Comparison of ENCODE assay signal across 18 cellular contexts in the genomic region with DNA sequence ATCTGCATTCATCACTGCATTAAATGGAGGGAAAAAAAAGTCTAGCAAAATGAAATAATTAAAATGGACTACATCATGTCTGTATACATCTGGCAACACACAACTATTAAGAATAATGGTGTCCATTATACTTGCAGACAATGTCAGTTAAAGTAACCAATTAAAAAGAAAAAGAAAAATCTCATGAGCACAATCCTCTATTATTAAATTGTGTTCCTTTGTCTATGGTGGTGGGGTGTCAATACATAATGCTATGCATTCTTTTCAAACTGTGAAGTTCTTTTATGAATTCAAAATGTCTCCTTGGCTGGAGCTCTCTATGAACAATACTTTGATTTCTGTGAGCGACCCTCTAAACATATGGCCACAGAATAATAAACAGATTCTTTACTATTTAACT.
"Had no signal": no experiment of that assay in that cellular context is flagged by ENCODE, and none has a peak within 500 bp of the region (broad histone marks: within the 10 kb centered on the region; RNA-seq: fewer than 3 reads in every experiment).

No MANE protein-coding gene starts in this region.

- H3K36me3 ChIP-seq: suprapubic skin had no signal

- DNase-seq: activated CD4-positive, alpha-beta T cell treated with anti-CD3 and anti-CD28 coated beads, Interleukin-2, amount 50 U/mL, for 1 hour; activated CD4-positive, CD25-positive, alpha-beta regulatory T cell; activated effector memory CD4-positive, alpha-beta T cell treated with Interleukin-2 at 50 U/mL for 16 hours; activated T-cell treated with anti-CD3 and anti-CD28 coated beads, Interleukin-2, amount 50 U/mL, for 1 hour; amygdala; dorsolateral prefrontal cortex; hippocampal formation; kidney glomerular epithelial cell; midbrain; psoas muscle; sigmoid colon; stimulated activated CD4-positive, alpha-beta T cell treated with anti-CD3 and anti-CD28 coated beads, Interleukin-2, amount 100 ng/mL, for 48 hours; stimulated activated naive CD4-positive, alpha-beta T cell treated with Interleukin-2 at 50 U/mL for 16 hours; T-helper 17 cell; upper lobe of left lung had no signal

- H3K4me1 Mint-ChIP-seq: T-helper 17 cell had no signal

- H3K27me3 Mint-ChIP-seq: activated naive CD8-positive, alpha-beta T cell had no signal

- H3K9me3 ChIP-seq: psoas muscle, sigmoid colon, suprapubic skin, upper lobe of left lung had no signal

- H3K4me3 Mint-ChIP-seq: activated naive CD8-positive, alpha-beta T cell; T-helper 17 cell had no signal

- H3K27ac Mint-ChIP-seq: activated naive CD8-positive, alpha-beta T cell; T-helper 17 cell had no signal

- H3K27ac ChIP-seq: dorsolateral prefrontal cortex, SK-N-MC, suprapubic skin had no signal

- H3K4me3 ChIP-seq: dorsolateral prefrontal cortex, psoas muscle, sigmoid colon, SK-N-MC, suprapubic skin, upper lobe of left lung had no signal

- H3K27me3 ChIP-seq: dorsolateral prefrontal cortex, sigmoid colon, suprapubic skin, upper lobe of left lung had no signal

- ATAC-seq: psoas muscle, T-helper 17 cell had no signal
